Comparison of ENCODE assay signal across 1 cellular context in the genomic region with DNA sequence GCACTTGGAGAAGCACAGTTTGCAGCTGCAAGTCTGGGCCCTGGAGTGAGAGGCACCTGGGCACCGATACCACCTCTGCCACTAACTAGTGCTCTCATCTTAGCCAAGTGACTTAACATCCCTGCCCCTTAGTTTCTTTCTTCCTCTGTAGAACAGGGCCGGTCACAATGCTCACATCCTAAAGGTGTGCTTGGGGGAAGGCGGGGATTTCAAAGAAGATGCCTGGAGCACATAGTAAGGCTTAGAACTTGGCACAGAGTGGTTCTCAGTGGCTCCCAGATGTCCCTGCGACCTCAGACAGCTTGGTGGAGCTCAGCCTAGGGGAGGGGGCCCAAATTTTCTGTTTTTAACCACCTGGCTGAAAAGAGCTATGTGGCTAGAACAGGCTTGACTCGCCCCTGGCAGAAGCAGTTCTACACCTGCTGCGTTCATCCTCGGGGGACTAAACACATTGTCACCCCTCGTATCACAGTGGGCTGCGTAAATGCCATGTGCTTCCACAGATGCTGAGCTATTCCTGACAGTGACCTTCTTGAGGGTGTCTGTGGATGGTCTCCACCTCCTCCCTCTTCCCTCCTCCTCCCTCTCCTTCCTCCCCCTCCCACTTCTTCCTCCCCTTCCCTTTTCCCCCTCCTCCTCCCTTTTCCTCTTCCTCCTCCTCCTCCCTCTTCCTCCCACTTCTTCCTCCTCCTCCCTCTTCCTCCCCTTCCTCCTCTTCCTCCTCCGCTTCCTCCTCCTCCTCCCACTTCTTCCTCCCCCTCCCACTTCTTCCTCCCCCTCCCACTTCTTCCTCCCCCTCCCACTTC.
TF ChIP-seq lines count a peak whose summit lies in the region.

No MANE protein-coding gene starts in this region.

TF ChIP-seq in HepG2, 621 proteins besides CTCF, POLR2A, EP300 and RAD21 (continued from another document):
- TF ChIP-seq, protein P1, sequence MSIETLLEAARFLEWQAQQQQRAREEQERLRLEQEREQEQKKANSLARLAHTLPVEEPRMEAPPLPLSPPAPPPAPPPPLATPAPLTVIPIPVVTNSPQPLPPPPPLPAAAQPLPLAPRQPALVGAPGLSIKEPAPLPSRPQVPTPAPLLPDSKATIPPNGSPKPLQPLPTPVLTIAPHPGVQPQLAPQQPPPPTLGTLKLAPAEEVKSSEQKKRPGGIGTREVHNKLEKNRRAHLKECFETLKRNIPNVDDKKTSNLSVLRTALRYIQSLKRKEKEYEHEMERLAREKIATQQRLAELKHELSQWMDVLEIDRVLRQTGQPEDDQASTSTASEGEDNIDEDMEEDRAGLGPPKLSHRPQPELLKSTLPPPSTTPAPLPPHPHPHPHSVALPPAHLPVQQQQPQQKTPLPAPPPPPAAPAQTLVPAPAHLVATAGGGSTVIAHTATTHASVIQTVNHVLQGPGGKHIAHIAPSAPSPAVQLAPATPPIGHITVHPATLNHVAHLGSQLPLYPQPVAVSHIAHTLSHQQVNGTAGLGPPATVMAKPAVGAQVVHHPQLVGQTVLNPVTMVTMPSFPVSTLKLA (IDR thresholded peaks at IDR 0.05) = 0 out of 2 replicates have a peak, but pooled peaks have one; percentile 16
- TF ChIP-seq KAT2B (IDR thresholded peaks at IDR 0.05; ENCODE audit: borderline replicate concordance, low read depth, low read length) (no peak), SAP130 (CRISPR knock-in tag; IDR thresholded peaks at IDR 0.05; ENCODE audit: low read depth) (no peak), KDM4B (CRISPR knock-in tag; IDR thresholded peaks at IDR 0.05) (no peak), MTA3 (CRISPR knock-in tag; IDR thresholded peaks at IDR 0.05) (no peak), NBN (conservative IDR thresholded peaks at IDR 0.05) (no peak), JUNB (CRISPR knock-in tag; IDR thresholded peaks at IDR 0.05; ENCODE audit: borderline replicate concordance) (no peak), PCBP1 (IDR thresholded peaks at IDR 0.05; ENCODE audit: borderline replicate concordance, low read depth, low read length) (0 out of 2 replicates have a peak, but pooled peaks have one; percentile 45), PCBP2 (optimal IDR thresholded peaks at IDR 0.05; ENCODE audit: low read depth, low read length, poor library complexity, severe bottlenecking) (peak; percentile 56), ZNF670 (CRISPR knock-in tag; IDR thresholded peaks at IDR 0.05; ENCODE audit: borderline replicate concordance) (no peak)
